ENCODE assay signal across 8 cellular contexts in genomic region chr11:74592441-74593362, GRCh38. TPM values are rescaled to one million over a fixed set of nuclear protein-coding genes. Genes with fewer than 3 reads are reported as not detected.
A peak's percentile ranks its signal among the peaks of the same experiment; 100 is the strongest.
DNase-seq lines count a peak whose midpoint lies in the region; ATAC-seq and FAIRE-seq lines count a peak whose summit lies in the region.

Gene POLD3 (plus strand): TSS chr11:74592582. CDS start chr11:74592659, 77 bp downstream.

- peak within 1 kb of the TSS; percentile 91 for H3K27ac ChIP-seq in KOPT-K1 (ENCODE audit: low read depth, low read length, poor library complexity, severe bottlenecking)
- peak within 1 kb of the TSS; percentile 72 for H3K27ac ChIP-seq in muscle layer of colon (ENCODE audit: low read depth, low read length)

- ATAC-seq in GM21825 (IDR thresholded peaks at IDR 0.05; ENCODE audit: unreplicated experiment) (peak; percentile 95), esophagus mucosa (peak; percentile 96)

- FAIRE-seq in RCC 7860 (lab: Jason Lieb, UNC) = peak; percentile 29

- DNase-seq in DMS53 treated with DMSO at 0.1 percent for 48 hours (lab: John Stamatoyannopoulos, UW; ENCODE audit: unreplicated experiment) (peak; percentile 97), RCC 7860 (ENCODE audit: low spot score) (peak; percentile 73)
- DNase-seq in activated T-cell treated with anti-CD3 and anti-CD28 coated beads, Interleukin-2, amount 50 U/mL, for 48 hours = peak; percentile 97
- DNase-seq in stimulated activated CD8-positive, alpha-beta memory T cell treated with anti-CD3 and anti-CD28 coated beads, Interleukin-7, amount 100 ng/mL, for 24 hours (ENCODE audit: low read depth) = peak; percentile 92

- H3K36me3 ChIP-seq in KOPT-K1 (ENCODE audit: insufficient read depth, low read length) (peaks cover 36% of the 10 kb centered on the region), muscle layer of colon (ENCODE audit: insufficient read depth, low read length) (peaks cover 10% of the 10 kb centered on the region)

- H3K9me3 ChIP-seq in KOPT-K1 (ENCODE audit: insufficient read depth, low read length, poor library complexity, severe bottlenecking) (no peaks in the 10 kb centered on the region), muscle layer of colon (ENCODE audit: low read length) (no peaks in the 10 kb centered on the region)

- H3K4me3 ChIP-seq in muscle layer of colon (ENCODE audit: low read depth in 1 of 2, low read length in 2 of 2) = peak within 1 kb of the TSS; percentile 96 to 97

- H3K9ac ChIP-seq in muscle layer of colon (ENCODE audit: low read length) = peak within 1 kb of the TSS; percentile 39

- peaks cover 16% of the 10 kb centered on the region for H3K4me1 ChIP-seq in muscle layer of colon (ENCODE audit: insufficient read depth, low read length)

- H3K27me3 ChIP-seq in muscle layer of colon (ENCODE audit: control insufficient read depth in 1 of 2, insufficient read depth in 2 of 2, low read length in 2 of 2) = no peaks in the 10 kb centered on the region

RNA-seq across cellular contexts. Expression of gene POLD3, which starts in this region (rescaled TPM):
- total RNA-seq in esophagus mucosa = 13.5 TPM

Comparison
In these comparisons a context has a peak if more than half of its experiments do, and no peak if none do; other contexts are left out.
1. Peak in every context shown above with its lines: DNase-seq, ATAC-seq, H3K4me3 ChIP-seq and H3K27ac ChIP-seq.